ENCODE assay signal across 1 cellular context in the genomic region with DNA sequence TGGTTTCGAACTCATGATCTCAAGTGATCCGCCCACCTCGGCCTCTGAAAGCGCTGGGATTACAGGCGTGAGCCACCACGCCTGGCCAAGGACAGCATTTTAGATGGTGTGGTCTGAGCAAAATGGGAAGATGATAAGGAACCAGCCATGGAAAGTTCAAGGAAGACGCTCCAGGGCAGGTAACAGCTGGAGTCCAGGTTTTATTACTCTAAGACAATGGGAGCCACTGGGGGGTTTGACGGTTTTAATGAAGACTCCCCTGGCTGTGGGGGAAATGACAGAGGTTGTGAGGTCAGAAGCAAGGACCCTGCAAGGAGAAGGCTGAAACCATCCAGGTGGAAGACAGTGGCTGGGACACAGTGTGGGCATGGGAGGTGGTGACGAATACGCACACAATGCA.
TF ChIP-seq lines count a peak whose summit lies in the region.

No MANE protein-coding gene starts in this region.

TF ChIP-seq in WTC11, 78 proteins besides CTCF, POLR2A, EP300 and RAD21 (continued from another document):
- TF ChIP-seq ATF6 (CRISPR knock-in tag; IDR thresholded peaks at IDR 0.05) (no peak), KAT7 (CRISPR knock-in tag; IDR thresholded peaks at IDR 0.05; ENCODE audit: borderline replicate concordance) (no peak), EMX1 (CRISPR knock-in tag; IDR thresholded peaks at IDR 0.05) (no peak), GTF2I (CRISPR knock-in tag; conservative IDR thresholded peaks at IDR 0.05) (no peak), CREM (CRISPR knock-in tag; IDR thresholded peaks at IDR 0.05) (no peak), OVOL2 (CRISPR knock-in tag; IDR thresholded peaks at IDR 0.05; ENCODE audit: borderline replicate concordance) (no peak), ZNF263 (CRISPR knock-in tag; IDR thresholded peaks at IDR 0.05; ENCODE audit: low read depth) (no peak), NFYB (CRISPR knock-in tag; conservative IDR thresholded peaks at IDR 0.05; ENCODE audit: low read depth) (no peak), SMAD4 (CRISPR knock-in tag; IDR thresholded peaks at IDR 0.05) (no peak), HMGA2 (CRISPR knock-in tag; IDR thresholded peaks at IDR 0.05) (no peak)
- TF ChIP-seq, protein P1, sequence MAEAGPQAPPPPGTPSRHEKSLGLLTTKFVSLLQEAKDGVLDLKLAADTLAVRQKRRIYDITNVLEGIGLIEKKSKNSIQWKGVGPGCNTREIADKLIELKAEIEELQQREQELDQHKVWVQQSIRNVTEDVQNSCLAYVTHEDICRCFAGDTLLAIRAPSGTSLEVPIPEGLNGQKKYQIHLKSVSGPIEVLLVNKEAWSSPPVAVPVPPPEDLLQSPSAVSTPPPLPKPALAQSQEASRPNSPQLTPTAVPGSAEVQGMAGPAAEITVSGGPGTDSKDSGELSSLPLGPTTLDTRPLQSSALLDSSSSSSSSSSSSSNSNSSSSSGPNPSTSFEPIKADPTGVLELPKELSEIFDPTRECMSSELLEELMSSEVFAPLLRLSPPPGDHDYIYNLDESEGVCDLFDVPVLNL (CRISPR knock-in tag; IDR thresholded peaks at IDR 0.05; ENCODE audit: borderline replicate concordance, low read depth) = no peak
